In genomic region chr3:17730318-17730967, GRCh38 we compare ENCODE assay signal across 12 cellular contexts. TPM values are rescaled to one million over a fixed set of nuclear protein-coding genes. Genes with fewer than 3 reads are reported as not detected.
DNase-seq lines count a peak whose midpoint lies in the region; ATAC-seq and TF ChIP-seq lines count a peak whose summit lies in the region.
"Had no signal": no experiment of that assay in that cellular context is flagged by ENCODE, and none has a peak within 500 bp of the region (broad histone marks: within the 10 kb centered on the region; RNA-seq: fewer than 3 reads in every experiment).

No MANE protein-coding gene starts in this region.

- no peak overlapping the region for H3K4me3 ChIP-seq in A673 (ENCODE audit: low read depth, low read length, poor library complexity, severe bottlenecking)
- H3K4me3 ChIP-seq: body of pancreas, spleen, tibial nerve had no signal

- H3K4me1 ChIP-seq in A673 (ENCODE audit: insufficient read depth, low read length, poor library complexity, severe bottlenecking), result no peaks in the 10 kb centered on the region
- H3K4me1 ChIP-seq: body of pancreas, tibial nerve had no signal

- ATAC-seq in HG03460 (IDR thresholded peaks at IDR 0.05; ENCODE audit: unreplicated experiment) (no peak), HG03520 (IDR thresholded peaks at IDR 0.05; ENCODE audit: unreplicated experiment) (no peak)
- ATAC-seq: body of pancreas had no signal

- H3K27me3 ChIP-seq in A673 (replicated peaks; ENCODE audit: insufficient read depth, low read depth, low read length, poor library complexity), result no peaks in the 10 kb centered on the region
- H3K27me3 ChIP-seq: body of pancreas, spleen, tibial nerve had no signal

- H3K27ac ChIP-seq in A673 (ENCODE audit: low read depth, low read length, poor library complexity, severe bottlenecking), result no peak overlapping the region
- H3K27ac ChIP-seq: body of pancreas, tibial nerve had no signal

- H3K9me3 ChIP-seq in A673 (ENCODE audit: low read depth, low read length, poor library complexity, severe bottlenecking), result peaks cover 11% of the 10 kb centered on the region
- H3K9me3 ChIP-seq: body of pancreas, tibial nerve had no signal

- CTCF ChIA-PET in A673 (lab: Charles Lee) (no interaction called here), HEK293T (lab: Yijun Ruan, JAX) (interaction anchor here (1.0 to 1.6 kb wide), 2 partner anchors 10 to 111 kb away, joined by 3 to 4 read pairs; no protein-coding TSS in a partner anchor)

- DNase-seq in A673 (ENCODE audit: low spot score) (peak; percentile 89), HEK293T (ENCODE audit: extremely low spot score) (peak; percentile 74), OCI-M2 (lab: John Stamatoyannopoulos, UW; ENCODE audit: unreplicated experiment) (peak; percentile 24), fibroblast of peridontal ligament (ENCODE audit: extremely low read depth) (peak; percentile 28), iPS-NIHi7 (ENCODE audit: extremely low spot score) (no peak), anterior cingulate cortex (lab: John Stamatoyannopoulos, UW) (no peak)
- DNase-seq: DND-41, spleen had no signal

- no TSS peak for BruUV-seq in A673 (replicated peaks; lab: Mats Ljungman, UMichigan)

- no peak for TF ChIP-seq CTCF in A673 (conservative IDR thresholded peaks at IDR 0.05; ENCODE audit: low read depth, low read length)

- H3K36me3 ChIP-seq in A673 (ENCODE audit: insufficient read depth, low read length, poor library complexity, severe bottlenecking), result peaks cover 6% of the 10 kb centered on the region

- POLR2A ChIA-PET in A673 (lab: Charles Lee; ENCODE audit: low non-redundant PET), result no interaction called here
- POLR2A ChIA-PET in HEK293T (lab: Yijun Ruan, JAX), result interaction anchor here (2.1 kb wide), 1 partner anchor 11 kb away, joined by 16 read pairs; the partner anchor contains the start of gene TBC1D5

- intact Hi-C loops in A673 (cut with micrococcal nuclease; ENCODE audit: unreplicated experiment), result no loop called here

TF ChIP-seq in HEK293T, 16 proteins besides CTCF, POLR2A, EP300 and RAD21:
- TF ChIP-seq L3MBTL2 (conservative IDR thresholded peaks at IDR 0.05) (no peak), SUZ12 (IDR thresholded peaks at IDR 0.05) (no peak), FOXA1 (IDR thresholded peaks at IDR 0.05) (peak; percentile 84), CTBP1 (IDR thresholded peaks at IDR 0.05; ENCODE audit: borderline replicate concordance) (peak; percentile 98), SP1 (IDR thresholded peaks at IDR 0.05) (no peak), TARDBP (IDR thresholded peaks at IDR 0.05) (0 out of 2 replicates have a peak, but pooled peaks have one; percentile 49), HDGF (IDR thresholded peaks at IDR 0.05; ENCODE audit: borderline replicate concordance) (no peak), ARNT (IDR thresholded peaks at IDR 0.05) (peak; percentile 93), LEF1 (IDR thresholded peaks at IDR 0.05; ENCODE audit: borderline replicate concordance) (peak; percentile 97), ZNF384 (IDR thresholded peaks at IDR 0.05) (peak; percentile 51), FOXM1 (IDR thresholded peaks at IDR 0.05; ENCODE audit: borderline replicate concordance) (peak; percentile 58; the same call in 1 of the 2 replicates), FOXK2 (IDR thresholded peaks at IDR 0.05) (peak; percentile 81; the same call in 1 of the 2 replicates), PKNOX1 (IDR thresholded peaks at IDR 0.05) (peak; percentile 98), ELF4 (IDR thresholded peaks at IDR 0.05) (no peak), BHLHE40 (IDR thresholded peaks at IDR 0.05; ENCODE audit: borderline replicate concordance) (no peak), NFRKB (IDR thresholded peaks at IDR 0.05) (no peak)
TF ChIP-seq in HEK293T: peak in this region for 9.

RNA-seq across cellular contexts. Expression of gene TBC1D5, which starts 12.0 kb away (rescaled TPM):
- total RNA-seq in A673 (2021), result 40.7 and 44.5 TPM in 2 replicates

Comparison
In these comparisons a context has a peak if more than half of its experiments do, and no peak if none do; other contexts are left out.
1. DNase-seq: peak in A673 (single experiment), HEK293T (single experiment), OCI-M2 (single experiment) and fibroblast of peridontal ligament (single experiment); none in iPS-NIHi7 (single experiment) and anterior cingulate cortex (0 of 58).